8 cellular contexts compared by ENCODE assay signal in the genomic region with DNA sequence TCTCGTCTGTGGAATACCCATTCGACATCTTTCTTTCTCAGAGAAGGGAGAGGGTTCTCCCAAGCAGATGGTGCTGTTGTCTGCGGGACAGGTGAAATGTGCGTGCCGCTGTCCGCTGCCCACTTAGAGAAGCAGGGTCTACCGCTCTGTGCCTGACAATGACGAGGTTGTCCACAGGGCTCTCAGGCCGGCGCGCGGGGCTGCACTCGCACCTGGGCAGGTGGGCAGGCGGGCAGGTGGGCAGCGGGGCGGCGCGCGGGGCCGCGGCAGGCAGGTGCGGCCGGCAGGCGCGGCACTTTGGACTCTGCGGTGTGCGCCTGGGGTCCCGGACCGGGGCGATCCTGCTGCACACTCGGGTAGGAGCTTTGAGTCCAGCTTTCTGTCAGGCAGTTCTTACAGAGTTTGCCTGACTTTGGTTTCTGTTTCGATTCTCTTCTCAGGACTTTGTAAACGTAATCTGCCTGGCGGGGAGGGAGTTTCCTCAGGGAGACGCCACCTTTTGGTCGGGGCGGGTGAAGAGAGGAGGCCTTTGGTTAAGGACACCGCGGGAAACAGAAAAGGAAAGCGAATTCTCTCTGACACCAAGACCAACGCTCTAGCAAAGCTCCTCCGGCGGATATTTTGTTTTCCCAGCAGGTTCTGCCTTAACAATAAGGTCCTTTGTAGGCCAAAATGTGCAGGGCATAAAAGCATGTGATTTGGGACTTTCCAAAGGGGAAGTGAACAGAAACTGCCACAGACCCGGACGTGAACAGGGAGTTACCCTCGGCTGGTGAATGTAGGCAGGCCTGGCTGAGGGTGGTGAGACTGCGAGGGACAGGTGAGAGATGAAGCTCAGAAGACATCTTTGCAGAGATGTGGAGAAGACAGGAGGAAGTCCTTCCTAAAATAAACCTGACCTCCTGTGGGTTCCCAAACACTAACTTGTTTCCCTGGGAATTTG. TPM values are rescaled to one million over a fixed set of nuclear protein-coding genes. Genes with fewer than 3 reads are reported as not detected.
DNase-seq lines count a peak whose midpoint lies in the region; ATAC-seq and TF ChIP-seq lines count a peak whose summit lies in the region.

A gene (minus strand): TSS at position 405 of the 943 bp plus-strand sequence. CDS start 377 bp downstream, at position 28.

- ATAC-seq in GM19467 (IDR thresholded peaks at IDR 0.05; ENCODE audit: unreplicated experiment) = peak; percentile 84
- ATAC-seq in Panc1 = peak; percentile 96

- H3K27me3 ChIP-seq in Caco-2 (replicated peaks; ENCODE audit: control insufficient read depth, insufficient read depth, low read length) = no peaks in the 10 kb centered on the region
- H3K27me3 ChIP-seq in Panc1 (ENCODE audit: control insufficient read depth, insufficient read depth, low read length) = no peaks in the 10 kb centered on the region
- no peaks in the 10 kb centered on the region for H3K27me3 ChIP-seq in esophagus (ENCODE audit: control insufficient read depth in 1 of 2, insufficient read depth in 2 of 2, low read length in 2 of 2)
- no peaks in the 10 kb centered on the region for H3K27me3 ChIP-seq in mucosa of stomach (ENCODE audit: control insufficient read depth, insufficient read depth, low read length)

- in situ Hi-C loops in Panc1 (cut with HindIII; ENCODE audit: low pct_unique_long_range_greater_than_20kb, low sequenced_read_pairs) = no loop called here

- 1% methylated on average over 41 to 47 of the region's 47 CpGs for WGBS in esophagus, 2 donors

- H3K9me3 Mint-ChIP-seq in Caco-2 (ENCODE audit: unreplicated experiment) = no peaks in the 10 kb centered on the region
- H3K9me3 Mint-ChIP-seq in activated T-cell treated with anti-CD3 and anti-CD28 coated beads, Interleukin-2, amount 50 U/mL, for 24 hours = no peaks in the 10 kb centered on the region

- H3K4me3 ChIP-seq in Caco-2 (ENCODE audit: low read depth, low read length) = peak within 1 kb of the TSS; percentile 56
- H3K4me3 ChIP-seq in Panc1 (ENCODE audit: low read depth in 2 of 2, low read length in 2 of 2) = peak within 1 kb of the TSS; percentile 84 to 95
- H3K4me3 ChIP-seq in esophagus (ENCODE audit: low read depth in 1 of 2, low read length in 2 of 2) = peak within 1 kb of the TSS; percentile 85 to 90
- H3K4me3 ChIP-seq in mucosa of stomach (ENCODE audit: low read length) = peak within 1 kb of the TSS; percentile 96

- no peaks in the 10 kb centered on the region for H3K27me3 Mint-ChIP-seq in Caco-2 (ENCODE audit: insufficient read depth, unreplicated experiment)
- H3K27me3 Mint-ChIP-seq in activated T-cell treated with anti-CD3 and anti-CD28 coated beads, Interleukin-2, amount 50 U/mL, for 24 hours = no peaks in the 10 kb centered on the region

- no peaks in the 10 kb centered on the region for H3K36me3 Mint-ChIP-seq in Caco-2 (ENCODE audit: insufficient read depth, unreplicated experiment)
- H3K36me3 Mint-ChIP-seq in activated T-cell treated with anti-CD3 and anti-CD28 coated beads, Interleukin-2, amount 50 U/mL, for 24 hours (ENCODE audit: low read depth) = peaks cover 23% of the 10 kb centered on the region

- TF ChIP-seq CTCF in Caco-2 (IDR thresholded peaks at IDR 0.05; ENCODE audit: insufficient read depth in 1 of 2, low read depth in 1 of 2, low read length in 1 of 2, severe bottlenecking in 1 of 2, unreplicated experiment in 1 of 2) (peak; percentile 41 to 58), Panc1 (IDR thresholded peaks at IDR 0.05) (peak; percentile 58)

- CTCF ChIA-PET in Caco-2 (lab: Charles Lee) (interaction anchor here (0.8 to 1.0 kb wide), 2 partner anchors 16 to 21 kb away, joined by 3 read pairs; no protein-coding TSS in a partner anchor), Panc1 (lab: Charles Lee) (interaction anchor here (0.7 to 0.9 kb wide), 2 partner anchors 16 to 192 kb away, joined by 3 read pairs; no protein-coding TSS in a partner anchor)

- peak; percentile 82 to 84 for DNase-seq in Caco-2
- DNase-seq in HPDE6-E6E7 (ENCODE audit: extremely low spot score) = peak; percentile 63
- DNase-seq in Panc1 (ENCODE audit: low read depth, low spot score) = peak; percentile 71
- peak; percentile 83 for DNase-seq in activated T-cell treated with anti-CD3 and anti-CD28 coated beads, Interleukin-2, amount 50 U/mL, for 24 hours
- peak; percentile 39 for DNase-seq in stimulated activated CD8-positive, alpha-beta memory T cell treated with anti-CD3 and anti-CD28 coated beads, Interleukin-7, amount 100 ng/mL, for 24 hours (ENCODE audit: low read depth)

- intact Hi-C loops in Caco-2 (cut with micrococcal nuclease; ENCODE audit: unreplicated experiment) (loop anchor here (2.0 kb wide), 1 partner anchor 16 kb away; no protein-coding TSS in a partner anchor), Panc1 (cut with micrococcal nuclease; ENCODE audit: unreplicated experiment) (no loop called here)

- H3K4me3 Mint-ChIP-seq in Caco-2 (ENCODE audit: unreplicated experiment) = peak within 1 kb of the TSS; percentile 92
- H3K4me3 Mint-ChIP-seq in activated T-cell treated with anti-CD3 and anti-CD28 coated beads, Interleukin-2, amount 50 U/mL, for 24 hours = peak within 1 kb of the TSS; percentile 84

- peak within 1 kb of the TSS; percentile 95 for H3K27ac ChIP-seq in Panc1 (ENCODE audit: low read length)
- H3K27ac ChIP-seq in esophagus (ENCODE audit: low read depth in 2 of 2, low read length in 1 of 2) = peak within 1 kb of the TSS; percentile 91 to 95

- BruUV-seq in Caco-2 (replicated peaks; lab: Mats Ljungman, UMichigan) = no TSS peak
- BruUV-seq in Panc1 (replicated peaks; lab: Mats Ljungman, UMichigan) = no TSS peak

- no peaks in the 10 kb centered on the region for H3K9me3 ChIP-seq in Caco-2
- no peaks in the 10 kb centered on the region for H3K9me3 ChIP-seq in Panc1 (ENCODE audit: control insufficient read depth, insufficient read depth, low read depth, low read length)
- H3K9me3 ChIP-seq in esophagus (ENCODE audit: control insufficient read depth in 2 of 2, insufficient read depth in 1 of 2, low read depth in 1 of 2, low read length in 1 of 2) = no peaks in the 10 kb centered on the region
- H3K9me3 ChIP-seq in mucosa of stomach (ENCODE audit: control insufficient read depth, low read length) = no peaks in the 10 kb centered on the region

- H3K27ac Mint-ChIP-seq in Caco-2 (ENCODE audit: unreplicated experiment) = peak within 1 kb of the TSS; percentile 92
- H3K27ac Mint-ChIP-seq in activated T-cell treated with anti-CD3 and anti-CD28 coated beads, Interleukin-2, amount 50 U/mL, for 24 hours = peak within 1 kb of the TSS; percentile 97

- no peaks in the 10 kb centered on the region for H3K4me1 Mint-ChIP-seq in Caco-2 (ENCODE audit: low read depth, unreplicated experiment)
- H3K4me1 Mint-ChIP-seq in activated T-cell treated with anti-CD3 and anti-CD28 coated beads, Interleukin-2, amount 50 U/mL, for 24 hours (ENCODE audit: low read depth) = peaks cover 65% of the 10 kb centered on the region

- no peaks in the 10 kb centered on the region for H3K4me1 ChIP-seq in Caco-2
- peaks cover 6% of the 10 kb centered on the region for H3K4me1 ChIP-seq in Panc1 (ENCODE audit: control insufficient read depth, insufficient read depth, low read length)
- no peaks in the 10 kb centered on the region for H3K4me1 ChIP-seq in esophagus (ENCODE audit: control insufficient read depth in 2 of 2, insufficient read depth in 2 of 2, low read length in 1 of 2)
- peaks cover 16% of the 10 kb centered on the region for H3K4me1 ChIP-seq in mucosa of stomach (ENCODE audit: control insufficient read depth, insufficient read depth, low read length)

- H3K36me3 ChIP-seq in Caco-2 (ENCODE audit: control insufficient read depth, insufficient read depth, low read length) (no peaks in the 10 kb centered on the region), Panc1 (ENCODE audit: control insufficient read depth, insufficient read depth, low read length) (no peaks in the 10 kb centered on the region), esophagus (ENCODE audit: control insufficient read depth in 2 of 2, insufficient read depth in 2 of 2, low read length in 1 of 2) (no peaks in the 10 kb centered on the region), mucosa of stomach (ENCODE audit: control insufficient read depth, insufficient read depth, low read length) (no peaks in the 10 kb centered on the region)

- peak within 1 kb of the TSS; percentile 81 for H3K9ac ChIP-seq in mucosa of stomach (ENCODE audit: low read length)

- POLR2A ChIA-PET in Caco-2 (lab: Charles Lee) = interaction anchor here (0.6 to 1.0 kb wide), 3 partner anchors 10 to 358 kb away, joined by 3 to 4 read pairs (median 3); no protein-coding TSS in a partner anchor
- POLR2A ChIA-PET in Panc1 (lab: Charles Lee) = no interaction called here

RNA-seq across cellular contexts. Expression of the gene that starts here (rescaled TPM):
- total RNA-seq in Caco-2 (2022) (2.7 and 3.4 TPM in 2 replicates), Panc1 (2021; ENCODE audit: unreplicated experiment) (15.4 TPM)
- 5.7 TPM for polyA plus RNA-seq in Panc1 (2012; ENCODE audit: insufficient read length)
- 1 to 10 TPM; 5.3 to 7.2 TPM for polyA plus RNA-seq in esophagus

Comparison
In these comparisons a context has a peak if more than half of its experiments do, and no peak if none do; other contexts are left out.
1. Peak in every context shown above with its lines: DNase-seq, ATAC-seq, H3K4me3 ChIP-seq and H3K27ac ChIP-seq.